Comparison of ENCODE assay signal across 18 cellular contexts in genomic region chr10:71711052-71711623, GRCh38. TPM values are rescaled to one million over a fixed set of nuclear protein-coding genes. Genes with fewer than 3 reads are reported as not detected.
DNase-seq lines count a peak whose midpoint lies in the region; ATAC-seq, FAIRE-seq and TF ChIP-seq lines count a peak whose summit lies in the region.
"Had no signal": no experiment of that assay in that cellular context is flagged by ENCODE, and none has a peak within 500 bp of the region (broad histone marks: within the 10 kb centered on the region; RNA-seq: fewer than 3 reads in every experiment).

No MANE protein-coding gene starts in this region.

- no peak overlapping the region for H3K4me3 Mint-ChIP-seq in CD8-positive, alpha-beta T cell
- H3K4me3 Mint-ChIP-seq: HFFc6 had no signal

- no peak for DNase-seq in CD8-positive, alpha-beta T cell
- DNase-seq in MG63 (peak; percentile 63), bronchial epithelial cell (ENCODE audit: low read depth) (peak; percentile 46), neuronal stem cell (ENCODE audit: low spot score) (no peak), NCI-H82 (lab: John Stamatoyannopoulos, UW) (no peak), medulla oblongata (ENCODE audit: extremely low spot score) (no peak), HuH-7 (ENCODE audit: low spot score) (no peak)
- DNase-seq: activated gamma-delta T cell; HFFc6; midbrain; NCI-H748 treated with DMSO at 0.1 percent for 48 hours; stimulated activated CD4-positive, alpha-beta T cell treated with anti-CD3 and anti-CD28 coated beads, Interleukin-2, amount 100 ng/mL, for 24 hours; testis had no signal

- no peak overlapping the region for H2BK12ac ChIP-seq in neuronal stem cell (ENCODE audit: low read length)

- intact Hi-C loops in CD8-positive, alpha-beta T cell (cut with DNase I, micrococcal nuclease), result loop anchor here (5.0 kb wide), 2 partner anchors 36 to 61 kb away; partner anchors contain the start of gene VSIR (in 1 of the 2)

- H4K8ac ChIP-seq in neuronal stem cell (ENCODE audit: low read depth, low read length), result no peak overlapping the region

- H2AFZ ChIP-seq in neuronal stem cell (ENCODE audit: low read length), result no peak overlapping the region
- H2AFZ ChIP-seq: hepatocyte had no signal

- WGBS in neuronal stem cell (ENCODE audit: extremely low coverage in 2 of 2, insufficient read length in 2 of 2, insufficient replicate concordance in 1 of 2), 2 donors, result no CpG with 5 or more reads among the region's 6 CpGs

- H3K27ac ChIP-seq in CD8-positive, alpha-beta T cell (ENCODE audit: low read depth, low read length), result no peak overlapping the region
- no peak overlapping the region for H3K27ac ChIP-seq in neuronal stem cell (replicated peaks; ENCODE audit: low read length)
- H3K27ac ChIP-seq: hepatocyte, testis had no signal

- H3K14ac ChIP-seq in neuronal stem cell (ENCODE audit: low read length), result no peak overlapping the region

- no peaks in the 10 kb centered on the region for H3K36me3 Mint-ChIP-seq in CD8-positive, alpha-beta T cell

- peak overlapping the region; percentile 0 for H2AK5ac ChIP-seq in neuronal stem cell (ENCODE audit: low read depth, low read length)

- CTCF ChIA-PET in CD8-positive, alpha-beta T cell (lab: Charles Lee), result interaction anchor here (1.3 to 20.4 kb wide), 4 partner anchors 16 to 392 kb away, joined by 4 to 242 read pairs (median 121); partner anchors contain the start of genes SLC29A3 and VSIR

- H3K9me3 Mint-ChIP-seq in CD8-positive, alpha-beta T cell, result no peaks in the 10 kb centered on the region
- H3K9me3 Mint-ChIP-seq: HFFc6 had no signal

- H2BK15ac ChIP-seq in neuronal stem cell (ENCODE audit: low read length), result peak overlapping the region; percentile 32

- no peak overlapping the region for H3K23ac ChIP-seq in neuronal stem cell (ENCODE audit: low read depth, low read length, poor library complexity)

- no peak overlapping the region for H3K4me3 ChIP-seq in CD8-positive, alpha-beta T cell (ENCODE audit: low read depth, low read length)
- H3K4me3 ChIP-seq in MG63 (no peak overlapping the region), bronchial epithelial cell (ENCODE audit: low read depth, low read length) (no peak overlapping the region), neuronal stem cell (ENCODE audit: low read length in 2 of 2) (no peak overlapping the region)
- H3K4me3 ChIP-seq: hepatocyte, testis had no signal

- FAIRE-seq in bronchial epithelial cell (lab: Jason Lieb, UNC), result no peak
- FAIRE-seq: GM18507, HepG2 had no signal

- H3K4me1 ChIP-seq in CD8-positive, alpha-beta T cell (ENCODE audit: insufficient read depth, low read length), result peaks cover 59% of the 10 kb centered on the region
- peaks cover 0 to 9% of the 10 kb centered on the region in 2 donors for H3K4me1 ChIP-seq in neuronal stem cell (ENCODE audit: control insufficient read depth in 2 of 2, insufficient read depth in 1 of 2, low read depth in 1 of 2, low read length in 2 of 2)

- peaks cover 72% of the 10 kb centered on the region for H3K4me1 Mint-ChIP-seq in CD8-positive, alpha-beta T cell (ENCODE audit: low read depth)

- POLR2A ChIA-PET in CD8-positive, alpha-beta T cell (lab: Charles Lee), result interaction anchor here (0.8 to 3.2 kb wide), 6 partner anchors 9 to 62 kb away, joined by 3 to 19 read pairs (median 3); partner anchors contain the start of gene VSIR

- H2BK120ac ChIP-seq in neuronal stem cell (ENCODE audit: low read depth, low read length), result no peak overlapping the region

- H3K27me3 ChIP-seq in CD8-positive, alpha-beta T cell (ENCODE audit: insufficient read depth, low read length), result no peaks in the 10 kb centered on the region
- H3K27me3 ChIP-seq in MG63 (no peaks in the 10 kb centered on the region), bronchial epithelial cell (ENCODE audit: control insufficient read depth, insufficient read depth, low read length) (no peaks in the 10 kb centered on the region), neuronal stem cell (ENCODE audit: control insufficient read depth in 3 of 3, insufficient read depth in 3 of 3, low read depth in 1 of 3, low read length in 3 of 3) (peaks cover 0 to 12% (median 0%) of the 10 kb centered on the region in 3 experiments)
- H3K27me3 ChIP-seq: hepatocyte, testis had no signal

- H2BK5ac ChIP-seq in neuronal stem cell (ENCODE audit: low read length), result no peak overlapping the region

- H3K9ac ChIP-seq in neuronal stem cell (ENCODE audit: low read depth, low read length, poor library complexity), result no peak overlapping the region

- H3K36me3 ChIP-seq in CD8-positive, alpha-beta T cell (ENCODE audit: insufficient read depth, low read length), result no peaks in the 10 kb centered on the region
- H3K36me3 ChIP-seq in MG63 (no peaks in the 10 kb centered on the region), bronchial epithelial cell (ENCODE audit: control insufficient read depth, insufficient read depth, low read length) (no peaks in the 10 kb centered on the region), neuronal stem cell (replicated peaks in 1 of 2; ENCODE audit: control insufficient read depth in 2 of 2, insufficient read depth in 2 of 2, low read length in 2 of 2) (no peaks in the 10 kb centered on the region)

- H3K79me1 ChIP-seq in neuronal stem cell (ENCODE audit: low read depth, low read length), result peaks cover 2% of the 10 kb centered on the region

- H3K27ac Mint-ChIP-seq in CD8-positive, alpha-beta T cell, result peak overlapping the region; percentile 78
- H3K27ac Mint-ChIP-seq: HFFc6 had no signal

- no peak overlapping the region for H3K4ac ChIP-seq in neuronal stem cell (ENCODE audit: low read length)

- no peak overlapping the region for H4K91ac ChIP-seq in neuronal stem cell (ENCODE audit: low read depth, low read length, poor library complexity)

- H3K27me3 Mint-ChIP-seq in CD8-positive, alpha-beta T cell (ENCODE audit: low read depth), result no peaks in the 10 kb centered on the region

- H3K18ac ChIP-seq in neuronal stem cell (ENCODE audit: low read length), result peak overlapping the region; percentile 15

- no peak for ATAC-seq in CD8-positive, alpha-beta T cell
- ATAC-seq: HepG2, sciatic nerve had no signal

- TF ChIP-seq CTCF in CD8-positive, alpha-beta T cell (IDR thresholded peaks at IDR 0.05), result no peak
- no peak for TF ChIP-seq CTCF in bronchial epithelial cell (IDR thresholded peaks at IDR 0.05; ENCODE audit: insufficient read depth, low read length, severe bottlenecking)

- no peaks in the 10 kb centered on the region for H3K9me3 ChIP-seq in CD8-positive, alpha-beta T cell (ENCODE audit: low read length)
- no peaks in the 10 kb centered on the region for H3K9me3 ChIP-seq in MG63
- H3K9me3 ChIP-seq in neuronal stem cell (replicated peaks in 1 of 2; ENCODE audit: control insufficient read depth in 2 of 2, insufficient read depth in 1 of 2, low read depth in 1 of 2, low read length in 2 of 2), result no peaks in the 10 kb centered on the region
- H3K9me3 ChIP-seq: testis had no signal

- H3K4me2 ChIP-seq in neuronal stem cell (ENCODE audit: insufficient read depth, low read length, poor library complexity, severe bottlenecking), result no peak overlapping the region
- H3K4me2 ChIP-seq: hepatocyte had no signal

RNA-seq across cellular contexts. Expression of gene C10orf105, which starts 8.4 kb away (rescaled TPM):
- under 1 TPM; 0.14 to 0.33 TPM for total RNA-seq in CD8-positive, alpha-beta T cell
- total RNA-seq in MG63 (2014; rRNA removed; shearing (Covaris generic); ENCODE audit: low replicate concordance), result not detected in 2 replicates
- not detected in 2 replicates for total RNA-seq in bronchial epithelial cell
- 1.4 TPM for polyA plus RNA-seq in neuronal stem cell (2013, experiment 1 of 2)
- 1.3 TPM for polyA plus RNA-seq in neuronal stem cell (2013, experiment 2 of 2)
- total RNA-seq: hepatocyte, HepG2, HFFc6, kidney epithelial cell had no signal
- polyA plus RNA-seq: hepatocyte, HepG2 had no signal

Comparison
In these comparisons a context has a peak if more than half of its experiments do, and no peak if none do; other contexts are left out.
1. DNase-seq: peak in MG63 (single experiment) and bronchial epithelial cell (single experiment); none in CD8-positive, alpha-beta T cell (0 of 7), neuronal stem cell (single experiment), NCI-H82 (single experiment), medulla oblongata (single experiment) and HuH-7 (single experiment).